Comparison of ENCODE assay signal across 8 cellular contexts in genomic region chr1:46244656-46245371, GRCh38. TPM values are rescaled to one million over a fixed set of nuclear protein-coding genes. Genes with fewer than 3 reads are reported as not detected.
A peak's percentile ranks its signal among the peaks of the same experiment; 100 is the strongest.
DNase-seq lines count a peak whose midpoint lies in the region; ATAC-seq and TF ChIP-seq lines count a peak whose summit lies in the region.

No MANE protein-coding gene starts in this region.

- H2AFZ ChIP-seq in fibroblast of lung (ENCODE audit: low read length) = no peak overlapping the region

- H3K27me3 ChIP-seq in GM06990 (replicated peaks; ENCODE audit: control insufficient read depth, insufficient read depth, low read length) (no peaks in the 10 kb centered on the region), fibroblast of lung (ENCODE audit: control insufficient read depth, insufficient read depth, low read length) (no peaks in the 10 kb centered on the region), gastrocnemius medialis (no peaks in the 10 kb centered on the region)

- no peak overlapping the region for H3K27ac ChIP-seq in fibroblast of lung (ENCODE audit: insufficient read depth, low read length)
- H3K27ac ChIP-seq in gastrocnemius medialis = no peak overlapping the region

- ATAC-seq in HG02610 (IDR thresholded peaks at IDR 0.05; ENCODE audit: unreplicated experiment) = no peak
- no peak for ATAC-seq in gastrocnemius medialis
- no peak for ATAC-seq in GM18498 (IDR thresholded peaks at IDR 0.05; ENCODE audit: unreplicated experiment)

- no peak overlapping the region for H3K4me2 ChIP-seq in fibroblast of lung (ENCODE audit: extremely low read depth, insufficient read depth, low read length)

- no peak overlapping the region for H3K9ac ChIP-seq in fibroblast of lung (ENCODE audit: insufficient read depth, low read length)

- H3K4me1 ChIP-seq in fibroblast of lung (ENCODE audit: control insufficient read depth, extremely low read depth, insufficient read depth, low read length) (no peaks in the 10 kb centered on the region), gastrocnemius medialis (peaks cover 8 to 10% of the 10 kb centered on the region in 2 donors)

- no peaks in the 10 kb centered on the region for H3K9me3 ChIP-seq in fibroblast of lung (ENCODE audit: control insufficient read depth, insufficient read depth, low read depth, low read length)
- no peaks in the 10 kb centered on the region for H3K9me3 ChIP-seq in gastrocnemius medialis

- peak; percentile 56 for TF ChIP-seq CTCF in AG09309 (IDR thresholded peaks at IDR 0.05; ENCODE audit: control insufficient read depth, insufficient read depth, low read depth, low read length, missing control alignments)
- TF ChIP-seq CTCF in GM06990 (IDR thresholded peaks at IDR 0.05; ENCODE audit: insufficient read depth, low read length, poor library complexity, severe bottlenecking) = peak; percentile 40
- TF ChIP-seq CTCF in fibroblast of lung (conservative IDR thresholded peaks at IDR 0.05 in 1 of 2, IDR thresholded peaks at IDR 0.05 in 1 of 2; ENCODE audit: low read depth in 1 of 2, low read length in 2 of 2) = peak; percentile 14 to 31
- peak in 1 of 5 experiments; percentile 28 for TF ChIP-seq CTCF in gastrocnemius medialis (IDR thresholded peaks at IDR 0.05 in 4 of 5, conservative IDR thresholded peaks at IDR 0.05 in 1 of 5)

- intact Hi-C loops in gastrocnemius medialis (cut with DNase I; ENCODE audit: low total_unique reads) = no loop called here

- H3K79me2 ChIP-seq in fibroblast of lung (ENCODE audit: control insufficient read depth, insufficient read depth, low read length) = peaks cover 10% of the 10 kb centered on the region

- H3K36me3 ChIP-seq in GM06990 (ENCODE audit: control insufficient read depth, insufficient read depth, low read length) = peaks cover under 1% of the 10 kb centered on the region
- no peaks in the 10 kb centered on the region for H3K36me3 ChIP-seq in fibroblast of lung (ENCODE audit: control insufficient read depth, insufficient read depth, low read length)
- no peaks in the 10 kb centered on the region for H3K36me3 ChIP-seq in gastrocnemius medialis

- no peak for TF ChIP-seq POLR2A in gastrocnemius medialis (IDR thresholded peaks at IDR 0.05)

- H3K4me3 ChIP-seq in AG09309 (ENCODE audit: control insufficient read depth, low read depth, low read length) (no peak overlapping the region), GM06990 (replicated peaks; ENCODE audit: low read depth, low read length) (no peak overlapping the region), fibroblast of lung (replicated peaks in 1 of 4; ENCODE audit: control extremely low read depth in 1 of 4, insufficient read depth in 1 of 4, low read depth in 3 of 4, low read length in 4 of 4) (no peak overlapping the region), gastrocnemius medialis (no peak overlapping the region)

- no peak for DNase-seq in AG09309 (ENCODE audit: low read depth)
- peak; percentile 23 for DNase-seq in GM06990 (ENCODE audit: extremely low read depth, insufficient read length)
- peak; percentile 9 for DNase-seq in NCI-H226
- peak; percentile 6 to 18 for DNase-seq in fibroblast of lung (ENCODE audit: low read depth in 2 of 2)
- DNase-seq in NCI-H1092 treated with DMSO at 0.1 percent for 48 hours (lab: John Stamatoyannopoulos, UW) = no peak
- DNase-seq in gastrocnemius medialis = no peak

- in situ Hi-C loops in gastrocnemius medialis (cut with MboI; ENCODE audit: low sequenced_read_pairs in 4 of 4) = no loop called here

- no peaks in the 10 kb centered on the region for H4K20me1 ChIP-seq in fibroblast of lung (ENCODE audit: control insufficient read depth, extremely low read depth, insufficient read depth, low read length)

RNA-seq across cellular contexts. Expression of gene RAD54L, which starts 2.7 kb away (rescaled TPM):
- 0.26 and 0.66 TPM in 2 replicates for total RNA-seq in fibroblast of lung
- polyA plus RNA-seq in fibroblast of lung = 1.3 and 6.9 TPM in 2 replicates
- 2.0 and 6.9 TPM in 2 replicates for polyA plus RNA-seq in fibroblast of lung (2012)
- 8.6 and 22.6 TPM in 2 replicates for polyA minus RNA-seq in fibroblast of lung (ENCODE audit: low replicate concordance)
- total RNA-seq in gastrocnemius medialis = 1 to 10 TPM in 1 of 4 donors, not detected in 3; 1.1 TPM

RNA-seq across cellular contexts. Expression of gene LURAP1, which starts 41.7 kb away (rescaled TPM):
- total RNA-seq in fibroblast of lung (3.1 and 5.4 TPM in 2 replicates), gastrocnemius medialis (1 to 10 TPM in 1 of 4 donors, under 1 TPM in 2, not detected in 1; 0.39 to 1.9 (median 0.47) TPM)
- polyA plus RNA-seq in fibroblast of lung = 1.8 and 2.6 TPM in 2 replicates
- 1.0 and 2.1 TPM in 2 replicates for polyA plus RNA-seq in fibroblast of lung (2012)
- polyA minus RNA-seq in fibroblast of lung (ENCODE audit: low replicate concordance) = 2.1 and 2.2 TPM in 2 replicates

RNA-seq across cellular contexts. Expression of gene POMGNT1, which starts 46.6 kb away (rescaled TPM):
- total RNA-seq in fibroblast of lung (36.7 and 51.7 TPM in 2 replicates), gastrocnemius medialis (100 to 1,000 TPM in 1 of 4 donors, 10 to 100 TPM in 3; 66.2 to 107 (median 92.2) TPM)
- polyA plus RNA-seq in fibroblast of lung = 42.2 and 47.6 TPM in 2 replicates
- polyA plus RNA-seq in fibroblast of lung (2012) = 48.7 and 60.2 TPM in 2 replicates
- 62.4 and 93.8 TPM in 2 replicates for polyA minus RNA-seq in fibroblast of lung (ENCODE audit: low replicate concordance)

RNA-seq across cellular contexts. Expression of gene LRRC41, which starts 58.6 kb away (rescaled TPM):
- total RNA-seq in fibroblast of lung (65.5 and 89.0 TPM in 2 replicates), gastrocnemius medialis (10 to 100 TPM; 76.3 to 99.2 (median 77.9) TPM)
- 55.3 and 59.7 TPM in 2 replicates for polyA plus RNA-seq in fibroblast of lung
- 53.5 and 62.8 TPM in 2 replicates for polyA plus RNA-seq in fibroblast of lung (2012)
- polyA minus RNA-seq in fibroblast of lung (ENCODE audit: low replicate concordance) = 141 and 155 TPM in 2 replicates

RNA-seq across cellular contexts. Expression of gene UQCRH, which starts 58.7 kb away (rescaled TPM):
- total RNA-seq in fibroblast of lung (370 and 447 TPM in 2 replicates), gastrocnemius medialis (100 to 1,000 TPM; 415 to 695 (median 493) TPM)
- polyA plus RNA-seq in fibroblast of lung = 514 and 706 TPM in 2 replicates
- 493 and 597 TPM in 2 replicates for polyA plus RNA-seq in fibroblast of lung (2012)
- polyA minus RNA-seq in fibroblast of lung (ENCODE audit: low replicate concordance) = 16.7 and 32.1 TPM in 2 replicates

Comparison
In these comparisons a context has a peak if more than half of its experiments do, and no peak if none do; other contexts are left out.
1. DNase-seq: peak in GM06990 (single experiment), NCI-H226 (single experiment) and fibroblast of lung (2 of 2); none in AG09309 (single experiment), NCI-H1092 treated with DMSO at 0.1 percent for 48 hours (single experiment) and gastrocnemius medialis (0 of 2).